In genomic region chr1:12491691-12492090, GRCh38 we compare ENCODE assay signal across 18 cellular contexts.
"Had no signal": no experiment of that assay in that cellular context is flagged by ENCODE, and none has a peak within 500 bp of the region (broad histone marks: within the 10 kb centered on the region; RNA-seq: fewer than 3 reads in every experiment).

No MANE protein-coding gene starts in this region.

- H3K9ac ChIP-seq: parathyroid adenoma had no signal

- DNase-seq: activated CD4-positive, alpha-beta T cell treated with anti-CD3 and anti-CD28 coated beads, Interleukin-2, amount 10 ng/mL, durations not matched to agents 24 days and 14 days; activated CD4-positive, CD25-positive, alpha-beta regulatory T cell; activated CD8-positive, alpha-beta memory T cell treated with anti-CD3 and anti-CD28 coated beads for 24 hours; activated naive CD8-positive, alpha-beta T cell treated with anti-CD3 and anti-CD28 coated beads for 36 hours; central memory CD4-positive, alpha-beta T cell; cortex of kidney; effector CD8-positive, alpha-beta T cell; islet precursor cell; midbrain; naive B cell; stimulated activated CD4-positive, alpha-beta T cell treated with anti-CD3 and anti-CD28 coated beads, Interleukin-15, amount 100 ng/mL, for 24 hours; stimulated activated CD4-positive, alpha-beta T cell treated with anti-CD3 and anti-CD28 coated beads, Interleukin-4, amount 100 ng/mL, for 24 hours; stimulated activated naive CD4-positive, alpha-beta T cell treated with Interleukin-2 at 50 U/mL for 16 hours; substantia nigra; transverse colon had no signal

- H2AFZ ChIP-seq: parathyroid adenoma had no signal

- H3K27ac ChIP-seq: neutrophil, parathyroid adenoma, transverse colon had no signal

- H3K36me3 ChIP-seq: transverse colon had no signal

- H3K79me2 ChIP-seq: parathyroid adenoma had no signal

- H3K9me3 ChIP-seq: neutrophil, transverse colon had no signal

- H3K4me3 ChIP-seq: lung, transverse colon had no signal

- H3K27me3 ChIP-seq: neutrophil, transverse colon had no signal
